In genomic region chr22:50267591-50268390, GRCh38 we compare ENCODE assay signal across 8 cellular contexts. TPM values are rescaled to one million over a fixed set of nuclear protein-coding genes. Genes with fewer than 3 reads are reported as not detected.
DNase-seq lines count a peak whose midpoint lies in the region; TF ChIP-seq lines count a peak whose summit lies in the region.

No MANE protein-coding gene starts in this region.

- peak overlapping the region; percentile 100 for H3K4me2 ChIP-seq in PC-9
- no peak overlapping the region for H3K4me2 ChIP-seq in mesenchymal stem cell (ENCODE audit: low read length, poor library complexity, severe bottlenecking)

- H3K9ac ChIP-seq in mesenchymal stem cell (ENCODE audit: low read length): no peak overlapping the region

- H2BK15ac ChIP-seq in mesenchymal stem cell (ENCODE audit: low read depth, poor library complexity, severe bottlenecking): no peak overlapping the region

- no peak overlapping the region for H3K23ac ChIP-seq in mesenchymal stem cell (ENCODE audit: low read length in 2 of 2)

- H3K36me3 ChIP-seq in PC-9 (ENCODE audit: low read depth) (no peaks in the 10 kb centered on the region), mesenchymal stem cell (ENCODE audit: control insufficient read depth in 1 of 2, insufficient read depth in 2 of 2, low read depth in 1 of 2, low read length in 2 of 2) (peaks cover 3 to 26% of the 10 kb centered on the region in 2 experiments)

- intact Hi-C loops in PC-9 (cut with micrococcal nuclease; ENCODE audit: unreplicated experiment): no loop called here

- H3K14ac ChIP-seq in mesenchymal stem cell (ENCODE audit: low read length in 2 of 2): no peak overlapping the region

- no TSS peak for BruUV-seq in PC-9 (replicated peaks; lab: Mats Ljungman, UMichigan)

- H3K27ac ChIP-seq in PC-9 (no peak overlapping the region), mesenchymal stem cell (ENCODE audit: low read length, poor library complexity, severe bottlenecking) (no peak overlapping the region)

- 0 out of 2 replicates have a peak, but pooled peaks cover 5% of the 10 kb centered on the region for H4K20me1 ChIP-seq in PC-9 (ENCODE audit: insufficient read depth)

- TF ChIP-seq CTCF in AG09319 (IDR thresholded peaks at IDR 0.05; ENCODE audit: low read depth, low read length) (peak; percentile 10), PC-9 (conservative IDR thresholded peaks at IDR 0.05) (no peak), astrocyte of the cerebellum (IDR thresholded peaks at IDR 0.05; ENCODE audit: low read depth, low read length, missing control alignments) (peak; percentile 24)

- H2BK120ac ChIP-seq in mesenchymal stem cell (ENCODE audit: low read depth, low read length): no peak overlapping the region

- H3K4me1 ChIP-seq in PC-9 (replicated peaks; ENCODE audit: insufficient read depth) (peaks cover 48% of the 10 kb centered on the region), mesenchymal stem cell (ENCODE audit: control insufficient read depth, insufficient read depth, low read depth, low read length) (peaks cover 44% of the 10 kb centered on the region)

- H3K79me2 ChIP-seq in PC-9 (ENCODE audit: low read depth): no peaks in the 10 kb centered on the region

- H3K18ac ChIP-seq in mesenchymal stem cell (ENCODE audit: low read depth in 1 of 2, low read length in 2 of 2): no peak overlapping the region

- H2AK5ac ChIP-seq in mesenchymal stem cell (ENCODE audit: low read length, severe bottlenecking): no peak overlapping the region

- POLR2A ChIA-PET in PC-9 (lab: Charles Lee; ENCODE audit: unreplicated experiment): no interaction called here

- no peak overlapping the region for H3K4ac ChIP-seq in mesenchymal stem cell (ENCODE audit: low read depth in 1 of 2, low read length in 2 of 2)

- DNase-seq in AG09319 (ENCODE audit: extremely low read depth, low read depth) (no peak), PC-9 (no peak), astrocyte of the cerebellum (ENCODE audit: low read depth) (no peak), iPS-NIHi11 (ENCODE audit: low spot score) (peak; percentile 88), SIG-M5 (lab: John Stamatoyannopoulos, UW) (no peak), mesenchymal stem cell (no peak), NCI-H748 treated with DMSO at 0.1 percent for 48 hours (lab: John Stamatoyannopoulos, UW) (no peak)
- DNase-seq in stimulated activated CD4-positive, alpha-beta T cell treated with anti-CD3 and anti-CD28 coated beads, TNF-alpha, amount 100 ng/mL, for 4 hours (ENCODE audit: low read depth in 3 of 3): peak in 2 of 3 experiments; percentile 27 to 39

- H3K4me3 ChIP-seq in PC-9: no peak overlapping the region; the same call in 1 of the 2 replicates
- H3K4me3 ChIP-seq in astrocyte of the cerebellum (ENCODE audit: low read depth, low read length): peak overlapping the region; percentile 19
- H3K4me3 ChIP-seq in mesenchymal stem cell (ENCODE audit: insufficient read depth in 1 of 2, low read depth in 1 of 2, low read length in 2 of 2): peak overlapping the region in 1 of 2 experiments; percentile 66

- WGBS in mesenchymal stem cell: 82% methylated on average over 67 of the region's 75 CpGs

- CTCF ChIA-PET in PC-9 (lab: Charles Lee): no interaction called here

- no peaks in the 10 kb centered on the region for H3K9me2 ChIP-seq in PC-9 (ENCODE audit: insufficient read depth)

- H3K79me1 ChIP-seq in mesenchymal stem cell (replicated peaks; ENCODE audit: low read length, poor library complexity, severe bottlenecking): no peaks in the 10 kb centered on the region

- no peak overlapping the region for H2AFZ ChIP-seq in PC-9
- H2AFZ ChIP-seq in mesenchymal stem cell (ENCODE audit: low read depth, low read length): no peak overlapping the region

- H3K27me3 ChIP-seq in PC-9 (ENCODE audit: insufficient read depth, low read depth): no peaks in the 10 kb centered on the region
- peaks cover 0 to 17% of the 10 kb centered on the region in 2 experiments for H3K27me3 ChIP-seq in mesenchymal stem cell (ENCODE audit: control insufficient read depth in 1 of 2, insufficient read depth in 1 of 2, low read length in 2 of 2)

- no peak overlapping the region for H4K8ac ChIP-seq in mesenchymal stem cell (ENCODE audit: low read length)

- in situ Hi-C loops in astrocyte of the cerebellum (cut with HindIII; ENCODE audit: low sequenced_read_pairs): no loop called here

- no peak overlapping the region for H2BK5ac ChIP-seq in mesenchymal stem cell (ENCODE audit: low read depth, low read length, poor library complexity, severe bottlenecking)

- no peak overlapping the region for H4K91ac ChIP-seq in mesenchymal stem cell (ENCODE audit: low read length)

- no peaks in the 10 kb centered on the region for H3K9me3 ChIP-seq in PC-9 (ENCODE audit: insufficient read depth, low read depth)
- no peaks in the 10 kb centered on the region for H3K9me3 ChIP-seq in mesenchymal stem cell (ENCODE audit: control insufficient read depth, low read length)

- peaks cover 42% of the 10 kb centered on the region for H3F3A ChIP-seq in PC-9 (ENCODE audit: insufficient read depth, low read depth)

- no peak overlapping the region for H2BK12ac ChIP-seq in mesenchymal stem cell (ENCODE audit: low read length in 2 of 2)

RNA-seq across cellular contexts. Expression of gene MAPK11, which starts 2.4 kb away (rescaled TPM):
- total RNA-seq in PC-9 (2021): 5.5 and 10.0 TPM in 2 replicates
- 5.5 TPM for polyA plus RNA-seq in mesenchymal stem cell (2013, experiment 1 of 2)
- 5.0 TPM for polyA plus RNA-seq in mesenchymal stem cell (2013, experiment 2 of 2)

RNA-seq across cellular contexts. Expression of gene MAPK12, which starts 6.3 kb away (rescaled TPM):
- 48.5 and 61.1 TPM in 2 replicates for total RNA-seq in PC-9 (2021)
- 34.8 TPM for polyA plus RNA-seq in mesenchymal stem cell (2013, experiment 1 of 2)
- polyA plus RNA-seq in mesenchymal stem cell (2013, experiment 2 of 2): 35.2 TPM

RNA-seq across cellular contexts. Expression of gene HDAC10, which starts 16.7 kb away (rescaled TPM):
- total RNA-seq in PC-9 (2021): 80.5 and 101 TPM in 2 replicates
- polyA plus RNA-seq in mesenchymal stem cell (2013, experiment 1 of 2): 21.1 TPM
- 19.2 TPM for polyA plus RNA-seq in mesenchymal stem cell (2013, experiment 2 of 2)

RNA-seq across cellular contexts. Expression of gene TUBGCP6, which starts 23.0 kb away (rescaled TPM):
- total RNA-seq in PC-9 (2021): 31.3 and 34.8 TPM in 2 replicates
- 10.1 TPM for polyA plus RNA-seq in mesenchymal stem cell (2013, experiment 1 of 2)
- 9.1 TPM for polyA plus RNA-seq in mesenchymal stem cell (2013, experiment 2 of 2)

RNA-seq across cellular contexts. Expression of gene PLXNB2, which starts 39.7 kb away (rescaled TPM):
- total RNA-seq in PC-9 (2021): 250 and 260 TPM in 2 replicates
- 242 TPM for polyA plus RNA-seq in mesenchymal stem cell (2013, experiment 1 of 2)
- 231 TPM for polyA plus RNA-seq in mesenchymal stem cell (2013, experiment 2 of 2)

Comparison
In these comparisons a context has a peak if more than half of its experiments do, and no peak if none do; other contexts are left out.
1. DNase-seq: peak in iPS-NIHi11 (single experiment) and stimulated activated CD4-positive, alpha-beta T cell treated with anti-CD3 and anti-CD28 coated beads, TNF-alpha, amount 100 ng/mL, for 4 hours (2 of 3); none in AG09319 (single experiment), PC-9 (0 of 2), astrocyte of the cerebellum (single experiment), SIG-M5 (single experiment), mesenchymal stem cell (single experiment) and NCI-H748 treated with DMSO at 0.1 percent for 48 hours (single experiment).